In the genomic region with DNA sequence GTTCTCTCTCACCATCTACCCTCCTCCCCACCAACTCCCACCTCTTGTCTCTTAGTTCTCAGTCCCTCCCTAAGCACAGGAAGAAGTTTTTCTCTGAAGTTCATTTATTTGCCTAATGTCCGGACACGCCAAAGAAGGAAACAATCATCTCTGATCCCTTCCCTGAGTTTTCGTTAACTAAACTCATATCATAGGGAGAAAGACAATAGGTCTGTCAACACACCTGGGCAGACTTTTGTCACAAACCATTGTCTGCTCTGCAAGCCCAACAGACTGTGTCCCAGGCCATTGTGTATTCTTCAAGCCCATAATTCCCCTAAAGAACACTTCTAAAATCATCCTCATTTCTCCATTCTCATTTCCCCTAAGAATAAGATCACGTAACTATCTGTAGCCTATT, we compare ENCODE assay signal across 18 cellular contexts.
"Had no signal": no experiment of that assay in that cellular context is flagged by ENCODE, and none has a peak within 500 bp of the region (broad histone marks: within the 10 kb centered on the region; RNA-seq: fewer than 3 reads in every experiment).

No MANE protein-coding gene starts in this region.

- H3K4me1 ChIP-seq: body of pancreas, heart left ventricle, pancreas, psoas muscle, right atrium auricular region, upper lobe of left lung had no signal

- H3K36me3 ChIP-seq: heart left ventricle, pancreas, right atrium auricular region, thoracic aorta, upper lobe of left lung had no signal

- H3K27me3 ChIP-seq: body of pancreas, heart left ventricle, pancreas, right atrium auricular region, upper lobe of left lung had no signal

- H3K27ac ChIP-seq: body of pancreas, heart left ventricle, pancreas, psoas muscle, right atrium auricular region, thoracic aorta, upper lobe of left lung, VCaP had no signal

- DNase-seq: activated CD4-positive, alpha-beta T cell treated with anti-CD3 and anti-CD28 coated beads, Interleukin-2, amount 10 ng/mL, durations not matched to agents 7 days and 5 days; activated CD4-positive, CD25-positive, alpha-beta regulatory T cell treated with anti-CD3 and anti-CD28 coated beads, Interleukin-2, amount 50 U/mL, for 72 hours; activated CD8-positive, alpha-beta T cell treated with anti-CD3 and anti-CD28 coated beads for 36 hours; activated gamma-delta T cell; anterior cingulate cortex; body of pancreas; heart left ventricle; islet precursor cell; left cardiac atrium; pancreas; psoas muscle; stimulated activated CD4-positive, alpha-beta T cell treated with anti-CD3 and anti-CD28 coated beads, Interleukin-4, amount 100 ng/mL, for 24 hours; stimulated activated naive CD4-positive, alpha-beta T cell treated with Interleukin-2 at 50 U/mL for 16 hours; upper lobe of left lung had no signal

- ATAC-seq: activated CD8-positive, alpha-beta T cell treated with anti-CD3 and anti-CD28 coated beads for 36 hours; body of pancreas; heart left ventricle; left cardiac atrium; natural killer cell treated with Interleukin-12 subunit alpha and Interleukin-12 subunit beta and Interleukin-15 and Interleukin-18, amount 100 ng/mL, for 72 hours; pancreas; psoas muscle had no signal

- H3K4me3 ChIP-seq: body of pancreas, heart left ventricle, pancreas, psoas muscle, right atrium auricular region, thoracic aorta, upper lobe of left lung had no signal

- H3K9me3 ChIP-seq: body of pancreas, heart left ventricle, pancreas, psoas muscle, right atrium auricular region, thoracic aorta, upper lobe of left lung had no signal
